ENCODE assay signal across 14 cellular contexts in genomic region chr1:205599667-205600042, GRCh38. TPM values are rescaled to one million over a fixed set of nuclear protein-coding genes. Genes with fewer than 3 reads are reported as not detected.
A peak's percentile ranks its signal among the peaks of the same experiment; 100 is the strongest.
DNase-seq lines count a peak whose midpoint lies in the region; ATAC-seq and TF ChIP-seq lines count a peak whose summit lies in the region.
"Had no signal": no experiment of that assay in that cellular context is flagged by ENCODE, and none has a peak within 500 bp of the region (broad histone marks: within the 10 kb centered on the region; RNA-seq: fewer than 3 reads in every experiment).

No MANE protein-coding gene starts in this region.

- peaks cover 27% of the 10 kb centered on the region for H3K4me1 Mint-ChIP-seq in T-helper 2 cell treated with Interferon-gamma antibody and Interleukin-4, amounts not matched to agents 5 μg/mL and 100 μg/mL, for 36 hours (ENCODE audit: low read depth)
- H3K4me1 Mint-ChIP-seq in activated T-helper 17 cell treated with anti-CD3 and anti-CD28 coated beads, Interleukin-2, amount 50 U/mL, for 72 hours: peaks cover 15% of the 10 kb centered on the region
- peaks cover 38% of the 10 kb centered on the region for H3K4me1 Mint-ChIP-seq in stimulated activated memory B cell treated with anti-CD40 and anti-IgM and Interleukin-4, amounts not matched to agents 10 μg/mL and 1 μg/mL and 100 μg/mL, for 72 hours

- H3K4me2 ChIP-seq in OCI-LY7 (ENCODE audit: low read length): no peak overlapping the region

- peaks cover 33% of the 10 kb centered on the region for H3K36me3 Mint-ChIP-seq in T-helper 2 cell treated with Interferon-gamma antibody and Interleukin-4, amounts not matched to agents 5 μg/mL and 100 μg/mL, for 36 hours (ENCODE audit: low read depth)
- H3K36me3 Mint-ChIP-seq in activated T-helper 17 cell treated with anti-CD3 and anti-CD28 coated beads, Interleukin-2, amount 50 U/mL, for 72 hours (ENCODE audit: low read depth): peaks cover 57% of the 10 kb centered on the region
- H3K36me3 Mint-ChIP-seq in stimulated activated memory B cell treated with anti-CD40 and anti-IgM and Interleukin-4, amounts not matched to agents 10 μg/mL and 1 μg/mL and 100 μg/mL, for 72 hours: peaks cover 58% of the 10 kb centered on the region

- no peaks in the 10 kb centered on the region for H3K9me2 ChIP-seq in OCI-LY7 (ENCODE audit: insufficient read depth, low read length)

- TF ChIP-seq CTCF in fibroblast of the aortic adventitia (IDR thresholded peaks at IDR 0.05; ENCODE audit: insufficient read depth, low read length): no peak
- TF ChIP-seq CTCF in OCI-LY7 (conservative IDR thresholded peaks at IDR 0.05; ENCODE audit: low read length): no peak

- no peaks in the 10 kb centered on the region for H3K9me3 ChIP-seq in OCI-LY7 (ENCODE audit: low read length)

- no peak for ATAC-seq in activated T-helper 17 cell treated with anti-CD3 and anti-CD28 coated beads, Interleukin-2, amount 50 U/mL, for 72 hours (replicated peaks)
- ATAC-seq in stimulated activated memory B cell treated with anti-CD40 and anti-IgM and Interleukin-4, amounts not matched to agents 10 μg/mL and 1 μg/mL and 100 μg/mL, for 72 hours: no peak

- intact Hi-C loops in OCI-LY7 (cut with micrococcal nuclease; ENCODE audit: unreplicated experiment): no loop called here

- CTCF ChIA-PET in OCI-LY7 (lab: Charles Lee; ENCODE audit: unreplicated experiment): no interaction called here

- POLR2A ChIA-PET in OCI-LY7 (lab: Charles Lee): no interaction called here

- H3K27me3 Mint-ChIP-seq in T-helper 2 cell treated with Interferon-gamma antibody and Interleukin-4, amounts not matched to agents 5 μg/mL and 100 μg/mL, for 36 hours (ENCODE audit: low read depth): no peaks in the 10 kb centered on the region
- no peaks in the 10 kb centered on the region for H3K27me3 Mint-ChIP-seq in activated T-helper 17 cell treated with anti-CD3 and anti-CD28 coated beads, Interleukin-2, amount 50 U/mL, for 72 hours
- no peaks in the 10 kb centered on the region for H3K27me3 Mint-ChIP-seq in stimulated activated memory B cell treated with anti-CD40 and anti-IgM and Interleukin-4, amounts not matched to agents 10 μg/mL and 1 μg/mL and 100 μg/mL, for 72 hours
- H3K27me3 Mint-ChIP-seq: memory B cell had no signal

- no TSS peak for BruUV-seq in OCI-LY7 (replicated peaks; lab: Mats Ljungman, UMichigan)

- H2AFZ ChIP-seq in OCI-LY7 (ENCODE audit: low read length): no peak overlapping the region

- H4K20me1 ChIP-seq in OCI-LY7 (ENCODE audit: insufficient read depth, low read length): no peaks in the 10 kb centered on the region

- no peak overlapping the region for H3K4me3 Mint-ChIP-seq in T-helper 2 cell treated with Interferon-gamma antibody and Interleukin-4, amounts not matched to agents 5 μg/mL and 100 μg/mL, for 36 hours
- H3K4me3 Mint-ChIP-seq in activated T-helper 17 cell treated with anti-CD3 and anti-CD28 coated beads, Interleukin-2, amount 50 U/mL, for 72 hours: peak overlapping the region; percentile 19
- H3K4me3 Mint-ChIP-seq in stimulated activated memory B cell treated with anti-CD40 and anti-IgM and Interleukin-4, amounts not matched to agents 10 μg/mL and 1 μg/mL and 100 μg/mL, for 72 hours: no peak overlapping the region
- H3K4me3 Mint-ChIP-seq: memory B cell had no signal

- H3K36me3 ChIP-seq in OCI-LY7 (ENCODE audit: insufficient read depth, low read length): peaks cover 72% of the 10 kb centered on the region

- H3K4me1 ChIP-seq in OCI-LY7 (ENCODE audit: insufficient read depth, low read length, poor library complexity, severe bottlenecking): peaks cover 40% of the 10 kb centered on the region

- no peak for DNase-seq in T-helper 2 cell treated with Interferon-gamma antibody and Interleukin-4, amounts not matched to agents 5 μg/mL and 100 μg/mL, for 36 hours (ENCODE audit: low spot score)
- DNase-seq in T-helper 2 cell (no peak), fibroblast of the aortic adventitia (ENCODE audit: low read depth) (no peak), medulla oblongata (ENCODE audit: extremely low spot score) (no peak), SIG-M5 (lab: John Stamatoyannopoulos, UW) (no peak), OCI-LY7 (ENCODE audit: low spot score) (no peak)
- DNase-seq: 8988T, cerebellar nuclear complex, NCI-H526 had no signal

- H3K27ac ChIP-seq in OCI-LY7 (ENCODE audit: low read depth, low read length, poor library complexity, severe bottlenecking): no peak overlapping the region
- H3K27ac ChIP-seq: foreskin keratinocyte, HL-60 had no signal

- peak overlapping the region; percentile 22 for H3K4me3 ChIP-seq in fibroblast of the aortic adventitia (ENCODE audit: low read depth, low read length)
- no peak overlapping the region for H3K4me3 ChIP-seq in OCI-LY7 (ENCODE audit: low read depth, low read length, poor library complexity, severe bottlenecking)

- peaks cover 3% of the 10 kb centered on the region; the same call in 1 of the 2 replicates for H3K79me2 ChIP-seq in OCI-LY7 (ENCODE audit: insufficient read depth, low read depth, low read length)

- no peaks in the 10 kb centered on the region for H3K9me3 Mint-ChIP-seq in T-helper 2 cell treated with Interferon-gamma antibody and Interleukin-4, amounts not matched to agents 5 μg/mL and 100 μg/mL, for 36 hours
- H3K9me3 Mint-ChIP-seq in activated T-helper 17 cell treated with anti-CD3 and anti-CD28 coated beads, Interleukin-2, amount 50 U/mL, for 72 hours: no peaks in the 10 kb centered on the region
- no peaks in the 10 kb centered on the region for H3K9me3 Mint-ChIP-seq in stimulated activated memory B cell treated with anti-CD40 and anti-IgM and Interleukin-4, amounts not matched to agents 10 μg/mL and 1 μg/mL and 100 μg/mL, for 72 hours
- H3K9me3 Mint-ChIP-seq: memory B cell had no signal

- peak overlapping the region; percentile 35 for H3K27ac Mint-ChIP-seq in T-helper 2 cell treated with Interferon-gamma antibody and Interleukin-4, amounts not matched to agents 5 μg/mL and 100 μg/mL, for 36 hours
- peak overlapping the region; percentile 90 for H3K27ac Mint-ChIP-seq in activated T-helper 17 cell treated with anti-CD3 and anti-CD28 coated beads, Interleukin-2, amount 50 U/mL, for 72 hours
- H3K27ac Mint-ChIP-seq in stimulated activated memory B cell treated with anti-CD40 and anti-IgM and Interleukin-4, amounts not matched to agents 10 μg/mL and 1 μg/mL and 100 μg/mL, for 72 hours: peak overlapping the region; percentile 66
- H3K27ac Mint-ChIP-seq: memory B cell had no signal

RNA-seq across cellular contexts. Expression of gene ELK4, which starts 32.2 kb away (rescaled TPM):
- total RNA-seq in activated T-helper 17 cell treated with anti-CD3 and anti-CD28 coated beads, Interleukin-2, amount 50 U/mL, for 72 hours: 10 to 100 TPM; 72.9 to 76.4 TPM
- total RNA-seq in fibroblast of the aortic adventitia (ENCODE audit: low replicate concordance) (18.4 and 40.9 TPM in 2 replicates), OCI-LY7 (2022) (82.7 and 88.3 TPM in 2 replicates)
- 26.4 and 29.1 TPM in 2 replicates for total RNA-seq in OCI-LY7 (2014; rRNA removed; shearing (Covaris generic))

Comparison
In these comparisons a context has a peak if more than half of its experiments do, and no peak if none do; other contexts are left out.
1. H3K27ac Mint-ChIP-seq: peak in every context shown above with its lines; median percentile 90 in activated T-helper 17 cell treated with anti-CD3 and anti-CD28 coated beads, Interleukin-2, amount 50 U/mL, for 72 hours; 66 in stimulated activated memory B cell treated with anti-CD40 and anti-IgM and Interleukin-4, amounts not matched to agents 10 μg/mL and 1 μg/mL and 100 μg/mL, for 72 hours; 35 in T-helper 2 cell treated with Interferon-gamma antibody and Interleukin-4, amounts not matched to agents 5 μg/mL and 100 μg/mL, for 36 hours.